14 cellular contexts compared by ENCODE assay signal in genomic region chr18:79682481-79682880, GRCh38. TPM values are rescaled to one million over a fixed set of nuclear protein-coding genes. Genes with fewer than 3 reads are reported as not detected.
DNase-seq lines count a peak whose midpoint lies in the region; ATAC-seq, FAIRE-seq and TF ChIP-seq lines count a peak whose summit lies in the region.
"Had no signal": no experiment of that assay in that cellular context is flagged by ENCODE, and none has a peak within 500 bp of the region (broad histone marks: within the 10 kb centered on the region; RNA-seq: fewer than 3 reads in every experiment).

No MANE protein-coding gene starts in this region.

- H3K4me1 ChIP-seq in CD4-positive, alpha-beta memory T cell (ENCODE audit: insufficient read depth, low read length) = peaks cover 70% of the 10 kb centered on the region
- H3K4me1 ChIP-seq in thyroid gland = peaks cover 23 to 24% of the 10 kb centered on the region in 2 donors

- no peaks in the 10 kb centered on the region for H3K27me3 ChIP-seq in CD4-positive, alpha-beta memory T cell (ENCODE audit: insufficient read depth, low read length)
- H3K27me3 ChIP-seq in thyroid gland = no peaks in the 10 kb centered on the region
- H3K27me3 ChIP-seq: adrenal gland had no signal

- DNase-seq in CD4-positive, alpha-beta memory T cell = no peak
- DNase-seq in GM12891 (ENCODE audit: insufficient read length, low spot score) = no peak
- no peak for DNase-seq in activated naive CD4-positive, alpha-beta T cell treated with anti-CD3 and anti-CD28 coated beads, Interleukin-2, amount 50 U/mL, for 72 hours (ENCODE audit: low spot score in 2 of 2)
- DNase-seq in naive thymus-derived CD8-positive, alpha-beta T cell = no peak
- no peak for DNase-seq in thyroid gland
- DNase-seq: adrenal gland, C1 segment of cervical spinal cord, H7, posterior cingulate gyrus had no signal

- H3K27ac ChIP-seq in CD4-positive, alpha-beta memory T cell (ENCODE audit: low read depth, low read length) = no peak overlapping the region
- no peak overlapping the region for H3K27ac ChIP-seq in thyroid gland
- H3K27ac ChIP-seq: adrenal gland had no signal

- no peak for TF ChIP-seq POLR2A in GM12891 (IDR thresholded peaks at IDR 0.05; ENCODE audit: low read depth, low read length)
- no peak for TF ChIP-seq POLR2A in thyroid gland (IDR thresholded peaks at IDR 0.05)

- peaks cover 8 to 29% of the 10 kb centered on the region in 2 donors for H3K36me3 Mint-ChIP-seq in CD4-positive, alpha-beta memory T cell
- peaks cover 36 to 53% of the 10 kb centered on the region in 2 donors for H3K36me3 Mint-ChIP-seq in activated naive CD4-positive, alpha-beta T cell treated with anti-CD3 and anti-CD28 coated beads, Interleukin-2, amount 50 U/mL, for 72 hours
- H3K36me3 Mint-ChIP-seq in naive thymus-derived CD8-positive, alpha-beta T cell = peaks cover 0 to 10% (median 0%) of the 10 kb centered on the region in 3 donors

- H3K27ac Mint-ChIP-seq in CD4-positive, alpha-beta memory T cell = peak overlapping the region; percentile 79 to 97 (median 94)
- peak overlapping the region; percentile 96 to 98 for H3K27ac Mint-ChIP-seq in activated naive CD4-positive, alpha-beta T cell treated with anti-CD3 and anti-CD28 coated beads, Interleukin-2, amount 50 U/mL, for 72 hours
- peak overlapping the region; percentile 50 to 97 (median 93) for H3K27ac Mint-ChIP-seq in naive thymus-derived CD8-positive, alpha-beta T cell

- CTCF ChIA-PET in CD4-positive, alpha-beta memory T cell (lab: Charles Lee; ENCODE audit: partially characterized antibody) = no interaction called here

- no peak for ATAC-seq in activated naive CD4-positive, alpha-beta T cell treated with anti-CD3 and anti-CD28 coated beads, Interleukin-2, amount 50 U/mL, for 72 hours
- no peak for ATAC-seq in naive thymus-derived CD8-positive, alpha-beta T cell
- ATAC-seq in HG03521 (IDR thresholded peaks at IDR 0.05; ENCODE audit: unreplicated experiment) = no peak
- no peak for ATAC-seq in HG02885 (IDR thresholded peaks at IDR 0.05; ENCODE audit: poor library complexity, unreplicated experiment)
- no peak for ATAC-seq in HG03354 (IDR thresholded peaks at IDR 0.05; ENCODE audit: poor library complexity, severe bottlenecking, unreplicated experiment)
- ATAC-seq: HepG2 had no signal

- H3K9me3 ChIP-seq in CD4-positive, alpha-beta memory T cell (ENCODE audit: control insufficient read depth in 1 of 2, low read length in 2 of 2) = no peaks in the 10 kb centered on the region
- no peaks in the 10 kb centered on the region for H3K9me3 ChIP-seq in thyroid gland
- H3K9me3 ChIP-seq: adrenal gland had no signal

- peak overlapping the region in 7 of 8 donors; percentile 89 to 93 (median 91) for H3K4me3 Mint-ChIP-seq in CD4-positive, alpha-beta memory T cell
- H3K4me3 Mint-ChIP-seq in naive thymus-derived CD8-positive, alpha-beta T cell = peak overlapping the region; percentile 80 to 95 (median 91)

- peaks cover 4% of the 10 kb centered on the region for H3K36me3 ChIP-seq in CD4-positive, alpha-beta memory T cell (ENCODE audit: insufficient read depth, low read length)
- no peaks in the 10 kb centered on the region for H3K36me3 ChIP-seq in thyroid gland
- H3K36me3 ChIP-seq: adrenal gland had no signal

- no peaks in the 10 kb centered on the region for H3K27me3 Mint-ChIP-seq in CD4-positive, alpha-beta memory T cell
- H3K27me3 Mint-ChIP-seq in naive thymus-derived CD8-positive, alpha-beta T cell = no peaks in the 10 kb centered on the region

- H3K9me3 Mint-ChIP-seq in CD4-positive, alpha-beta memory T cell = peaks cover 0 to 2% (median 0%) of the 10 kb centered on the region in 8 donors
- no peaks in the 10 kb centered on the region for H3K9me3 Mint-ChIP-seq in activated naive CD4-positive, alpha-beta T cell treated with anti-CD3 and anti-CD28 coated beads, Interleukin-2, amount 50 U/mL, for 72 hours
- peaks cover 0 to 4% (median 0%) of the 10 kb centered on the region in 9 donors for H3K9me3 Mint-ChIP-seq in naive thymus-derived CD8-positive, alpha-beta T cell

- TF ChIP-seq CTCF in thyroid gland (IDR thresholded peaks at IDR 0.05) = no peak

- FAIRE-seq in GM12891 (lab: Jason Lieb, UNC) = peak; percentile 40
- FAIRE-seq: HepG2, small intestine had no signal

- H3K4me3 ChIP-seq in CD4-positive, alpha-beta memory T cell (ENCODE audit: low read length in 2 of 2) = no peak overlapping the region
- no peak overlapping the region for H3K4me3 ChIP-seq in thyroid gland (replicated peaks in 1 of 3)
- H3K4me3 ChIP-seq: adrenal gland had no signal

- intact Hi-C loops in CD4-positive, alpha-beta memory T cell (cut with micrococcal nuclease) = no loop called here
- intact Hi-C loops in thyroid gland (cut with DNase I) = loop anchor here (10.0 kb wide), 1 partner anchor 292 kb away; no protein-coding TSS in a partner anchor

- POLR2A ChIA-PET in CD4-positive, alpha-beta memory T cell (lab: Charles Lee; ENCODE audit: partially characterized antibody) = interaction anchor here (1.4 kb wide), 1 partner anchor 305 kb away, joined by 3 read pairs; no protein-coding TSS in a partner anchor
- POLR2A ChIA-PET in naive thymus-derived CD8-positive, alpha-beta T cell (lab: Charles Lee) = no interaction called here

- 92% methylated on average over 11 of the region's 11 CpGs for WGBS in thyroid gland, 2 donors

- peaks cover 56 to 85% (median 68%) of the 10 kb centered on the region in 4 donors for H3K4me1 Mint-ChIP-seq in CD4-positive, alpha-beta memory T cell
- peaks cover 26 to 74% (median 72%) of the 10 kb centered on the region in 4 donors for H3K4me1 Mint-ChIP-seq in naive thymus-derived CD8-positive, alpha-beta T cell

TF ChIP-seq in GM12891, 5 proteins besides CTCF, POLR2A, EP300 and RAD21:
- no peak for TF ChIP-seq POLR2AphosphoS5 (IDR thresholded peaks at IDR 0.05; ENCODE audit: low read depth, low read length)
- TF ChIP-seq SPI1 (IDR thresholded peaks at IDR 0.05; ENCODE audit: low read depth, low read length) = no peak
- no peak for TF ChIP-seq TAF1 (IDR thresholded peaks at IDR 0.05; ENCODE audit: low read depth, low read length)
- TF ChIP-seq PAX5 (IDR thresholded peaks at IDR 0.05; ENCODE audit: insufficient read depth, low read length, severe bottlenecking) = no peak
- TF ChIP-seq POU2F2 (IDR thresholded peaks at IDR 0.05; ENCODE audit: low read depth, low read length) = no peak

RNA-seq across cellular contexts. Expression of gene CTDP1, which starts 2.9 kb away (rescaled TPM):
- total RNA-seq in CD4-positive, alpha-beta memory T cell = 10 to 100 TPM; 42.6 to 44.5 TPM
- 10 to 100 TPM in 1 of 2 donors, 1 to 10 TPM in 1; 8.5 to 30.2 TPM for polyA plus RNA-seq in CD4-positive, alpha-beta memory T cell
- polyA plus RNA-seq in GM12891 (2012; ENCODE audit: low read depth, missing spikeins) = 11.3 TPM
- 10 to 100 TPM; 37.5 to 81.4 TPM for total RNA-seq in activated naive CD4-positive, alpha-beta T cell treated with anti-CD3 and anti-CD28 coated beads, Interleukin-2, amount 50 U/mL, for 72 hours
- total RNA-seq in naive thymus-derived CD8-positive, alpha-beta T cell = 10 to 100 TPM; 45.4 to 46.2 TPM
- 10 to 100 TPM in 2 of 3 donors, 1 to 10 TPM in 1; 7.9 to 31.1 (median 14.7) TPM for polyA plus RNA-seq in naive thymus-derived CD8-positive, alpha-beta T cell
- total RNA-seq in thyroid gland = 10 to 100 TPM; 18.5 to 23.6 (median 20.9) TPM
